Comparison of ENCODE assay signal across 17 cellular contexts in the genomic region with DNA sequence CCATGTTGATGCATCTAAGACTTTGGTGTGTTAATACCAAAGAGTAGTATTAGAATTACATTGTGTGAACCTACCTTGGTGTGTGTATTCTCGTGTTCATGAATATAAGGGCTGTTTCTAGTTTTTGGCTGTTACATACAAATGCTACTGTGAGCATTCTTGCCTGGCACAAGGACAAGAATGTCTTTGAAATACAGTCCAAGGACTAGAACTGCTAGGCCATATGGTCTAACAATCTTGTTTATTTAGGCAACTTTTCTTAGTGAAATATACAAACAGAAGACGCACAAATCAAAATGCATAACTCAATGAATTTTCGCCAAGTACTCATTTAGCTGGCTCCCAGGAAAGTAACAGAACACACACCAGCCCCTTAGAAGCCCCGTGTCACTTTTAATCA. TPM values are rescaled to one million over a fixed set of nuclear protein-coding genes. Genes with fewer than 3 reads are reported as not detected.
DNase-seq lines count a peak whose midpoint lies in the region; ATAC-seq, FAIRE-seq and TF ChIP-seq lines count a peak whose summit lies in the region.
"Had no signal": no experiment of that assay in that cellular context is flagged by ENCODE, and none has a peak within 500 bp of the region (broad histone marks: within the 10 kb centered on the region; RNA-seq: fewer than 3 reads in every experiment).

No MANE protein-coding gene starts in this region.

- H2AFZ ChIP-seq in fibroblast of lung (ENCODE audit: low read length) = no peak overlapping the region
- H2AFZ ChIP-seq: PC-9 had no signal

- H3K36me3 Mint-ChIP-seq in nephron (ENCODE audit: low read depth) = peaks cover 15% of the 10 kb centered on the region
- H3K36me3 Mint-ChIP-seq in stimulated activated naive B cell treated with anti-CD40 and anti-IgM and Interleukin-4, amounts not matched to agents 10 μg/mL and 1 μg/mL and 100 μg/mL, for 72 hours = peaks cover 13 to 49% of the 10 kb centered on the region in 2 donors

- H3K27ac ChIP-seq in fibroblast of lung (ENCODE audit: insufficient read depth, low read length) (no peak overlapping the region), uterus (no peak overlapping the region)
- H3K27ac ChIP-seq: C4-2B, PC-9, SJCRH30 had no signal

- no peaks in the 10 kb centered on the region for H3K36me3 ChIP-seq in fibroblast of lung (ENCODE audit: control insufficient read depth, insufficient read depth, low read length)
- H3K36me3 ChIP-seq in uterus = no peaks in the 10 kb centered on the region
- H3K36me3 ChIP-seq: SJCRH30 had no signal

- intact Hi-C loops in uterus (cut with DNase I; ENCODE audit: low total_unique reads) = no loop called here

- H3K4me2 ChIP-seq in fibroblast of lung (ENCODE audit: extremely low read depth, insufficient read depth, low read length) = no peak overlapping the region
- H3K4me2 ChIP-seq: PC-9 had no signal

- H4K20me1 ChIP-seq in fibroblast of lung (ENCODE audit: control insufficient read depth, extremely low read depth, insufficient read depth, low read length) = no peaks in the 10 kb centered on the region

- peak; percentile 33 for FAIRE-seq in H54 (lab: Jason Lieb, UNC)

- H3K4me3 Mint-ChIP-seq in nephron = peak overlapping the region in 1 of 3 experiments; percentile 28
- no peak overlapping the region for H3K4me3 Mint-ChIP-seq in stimulated activated naive B cell treated with anti-CD40 and anti-IgM and Interleukin-4, amounts not matched to agents 10 μg/mL and 1 μg/mL and 100 μg/mL, for 72 hours

- no peaks in the 10 kb centered on the region for H3K4me1 ChIP-seq in fibroblast of lung (ENCODE audit: control insufficient read depth, extremely low read depth, insufficient read depth, low read length)
- no peaks in the 10 kb centered on the region for H3K4me1 ChIP-seq in uterus
- H3K4me1 ChIP-seq: SJCRH30 had no signal

- no peaks in the 10 kb centered on the region for H3K79me2 ChIP-seq in fibroblast of lung (ENCODE audit: control insufficient read depth, insufficient read depth, low read length)

- H3K27me3 Mint-ChIP-seq in nephron (ENCODE audit: low read depth) = no peaks in the 10 kb centered on the region
- H3K27me3 Mint-ChIP-seq in stimulated activated naive B cell treated with anti-CD40 and anti-IgM and Interleukin-4, amounts not matched to agents 10 μg/mL and 1 μg/mL and 100 μg/mL, for 72 hours = no peaks in the 10 kb centered on the region

- H3K9me3 Mint-ChIP-seq in nephron = no peaks in the 10 kb centered on the region
- no peaks in the 10 kb centered on the region for H3K9me3 Mint-ChIP-seq in stimulated activated naive B cell treated with anti-CD40 and anti-IgM and Interleukin-4, amounts not matched to agents 10 μg/mL and 1 μg/mL and 100 μg/mL, for 72 hours

- H3K9me3 ChIP-seq in fibroblast of lung (ENCODE audit: control insufficient read depth, insufficient read depth, low read depth, low read length) (no peaks in the 10 kb centered on the region), uterus (no peaks in the 10 kb centered on the region)
- H3K9me3 ChIP-seq: SJCRH30 had no signal

- DNase-seq in H54 (ENCODE audit: insufficient read length, low spot score) (no peak), astrocyte of the hippocampus (ENCODE audit: low read depth, low spot score) (peak; percentile 46), fibroblast of lung (ENCODE audit: low read depth in 2 of 2) (peak; percentile 17 to 43), NOMO-1 treated with dmso at 0.1 percent for 144 hours (lab: John Stamatoyannopoulos, UW; ENCODE audit: unreplicated experiment) (no peak), uterus (no peak)
- DNase-seq in stimulated activated naive B cell treated with anti-CD40 and anti-IgM and Interleukin-4, amounts not matched to agents 10 μg/mL and 1 μg/mL and 100 μg/mL, for 72 hours = no peak
- DNase-seq: COR-L47, KG1, NCI-H1048, NCI-H1436 treated with DMSO at 0.1 percent for 48 hours, NCI-H2029 treated with DMSO at 0.1 percent for 48 hours, NCI-H510A treated with DMSO at 0.1 percent for 48 hours, NCI-H82, PC-9, SJCRH30 had no signal

- peaks cover 17% of the 10 kb centered on the region for H3K4me1 Mint-ChIP-seq in nephron
- peaks cover 25 to 48% of the 10 kb centered on the region in 2 donors for H3K4me1 Mint-ChIP-seq in stimulated activated naive B cell treated with anti-CD40 and anti-IgM and Interleukin-4, amounts not matched to agents 10 μg/mL and 1 μg/mL and 100 μg/mL, for 72 hours

- H3K9ac ChIP-seq in fibroblast of lung (ENCODE audit: insufficient read depth, low read length) = no peak overlapping the region

- no peak overlapping the region for H3K4me3 ChIP-seq in fibroblast of lung (replicated peaks in 1 of 4; ENCODE audit: control extremely low read depth in 1 of 4, insufficient read depth in 1 of 4, low read depth in 3 of 4, low read length in 4 of 4)
- no peak overlapping the region for H3K4me3 ChIP-seq in uterus
- H3K4me3 ChIP-seq: PC-9, SJCRH30 had no signal

- TF ChIP-seq CTCF in fibroblast of lung (conservative IDR thresholded peaks at IDR 0.05 in 1 of 2, IDR thresholded peaks at IDR 0.05 in 1 of 2; ENCODE audit: low read depth in 1 of 2, low read length in 2 of 2) = no peak
- no peak for TF ChIP-seq CTCF in nephron (IDR thresholded peaks at IDR 0.05; ENCODE audit: unreplicated experiment in 3 of 3)
- no peak for TF ChIP-seq CTCF in uterus (IDR thresholded peaks at IDR 0.05)

- TF ChIP-seq POLR2A in H54 (IDR thresholded peaks at IDR 0.05; ENCODE audit: low read depth, low read length) (no peak), uterus (IDR thresholded peaks at IDR 0.05) (no peak)

- H3K27ac Mint-ChIP-seq in nephron = peak overlapping the region in 2 of 3 experiments; percentile 18 to 21
- no peak overlapping the region for H3K27ac Mint-ChIP-seq in stimulated activated naive B cell treated with anti-CD40 and anti-IgM and Interleukin-4, amounts not matched to agents 10 μg/mL and 1 μg/mL and 100 μg/mL, for 72 hours

- H3K27me3 ChIP-seq in fibroblast of lung (ENCODE audit: control insufficient read depth, insufficient read depth, low read length) (no peaks in the 10 kb centered on the region), uterus (no peaks in the 10 kb centered on the region)
- H3K27me3 ChIP-seq: SJCRH30 had no signal

- ATAC-seq in stimulated activated naive B cell treated with anti-CD40 and anti-IgM and Interleukin-4, amounts not matched to agents 10 μg/mL and 1 μg/mL and 100 μg/mL, for 72 hours (replicated peaks) = no peak

RNA-seq across cellular contexts. Expression of a gene that starts 28.5 kb away (rescaled TPM):
- total RNA-seq in fibroblast of lung (19.5 and 26.1 TPM in 2 replicates), uterus (10 to 100 TPM; 10.6 to 24.7 (median 14.0) TPM)
- 12.0 and 14.9 TPM in 2 replicates for polyA plus RNA-seq in fibroblast of lung
- 10.0 and 11.4 TPM in 2 replicates for polyA plus RNA-seq in fibroblast of lung (2012)
- 18.2 and 19.8 TPM in 2 replicates for polyA minus RNA-seq in fibroblast of lung (ENCODE audit: low replicate concordance)

RNA-seq across cellular contexts. Expression of a gene that starts 28.9 kb away (rescaled TPM):
- total RNA-seq in fibroblast of lung (12.8 and 17.5 TPM in 2 replicates), uterus (10 to 100 TPM in 1 of 4 donors, 1 to 10 TPM in 3; 5.9 to 11.4 (median 6.6) TPM)
- polyA plus RNA-seq in fibroblast of lung = 20.2 and 30.5 TPM in 2 replicates
- 15.0 and 23.1 TPM in 2 replicates for polyA plus RNA-seq in fibroblast of lung (2012)
- 3.5 and 5.4 TPM in 2 replicates for polyA minus RNA-seq in fibroblast of lung (ENCODE audit: low replicate concordance)

Comparison
In these comparisons a context has a peak if more than half of its experiments do, and no peak if none do; other contexts are left out.
1. DNase-seq: peak in astrocyte of the hippocampus (single experiment) and fibroblast of lung (2 of 2); none in H54 (single experiment), NOMO-1 treated with dmso at 0.1 percent for 144 hours (single experiment), stimulated activated naive B cell treated with anti-CD40 and anti-IgM and Interleukin-4, amounts not matched to agents 10 μg/mL and 1 μg/mL and 100 μg/mL, for 72 hours (single experiment) and uterus (0 of 2).